ENCODE assay signal across 12 cellular contexts in the genomic region with DNA sequence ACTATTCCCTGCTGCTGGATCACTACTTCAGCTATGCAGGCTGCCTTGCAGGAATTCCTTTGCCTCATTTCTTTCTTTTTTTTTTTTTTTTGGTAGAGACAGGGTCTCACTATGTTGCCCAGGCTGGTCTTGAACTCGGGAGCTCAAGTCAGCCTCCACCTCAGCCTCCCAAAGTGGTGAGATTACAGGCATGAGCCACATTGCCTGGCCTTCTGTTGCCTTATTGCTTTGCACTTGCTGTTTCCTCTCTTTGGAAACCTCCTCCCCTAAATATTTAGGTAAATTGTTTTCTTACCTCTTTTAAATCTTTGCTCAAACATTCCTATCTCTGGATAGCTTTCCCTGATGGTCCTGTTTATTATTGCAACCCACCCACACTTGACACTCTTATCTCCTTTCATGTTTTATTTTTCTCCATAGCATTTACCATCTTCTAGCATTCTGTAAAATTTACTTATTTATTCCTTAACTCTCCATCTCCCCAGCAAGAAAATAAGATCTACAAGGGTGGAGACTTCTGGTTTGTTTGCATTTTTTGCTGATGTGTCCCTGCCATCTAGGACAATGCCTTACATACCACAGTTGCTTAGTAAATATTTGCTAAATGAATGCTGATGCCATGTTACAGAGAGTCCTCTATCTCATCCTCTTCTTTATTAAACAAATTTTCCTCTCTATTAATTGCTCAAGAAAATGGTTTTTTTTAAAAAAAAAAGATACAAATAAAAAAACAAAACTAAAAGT.
A peak's percentile ranks its signal among the peaks of the same experiment; 100 is the strongest.
DNase-seq lines count a peak whose midpoint lies in the region; ATAC-seq, FAIRE-seq and TF ChIP-seq lines count a peak whose summit lies in the region.
"Had no signal": no experiment of that assay in that cellular context is flagged by ENCODE, and none has a peak within 500 bp of the region (broad histone marks: within the 10 kb centered on the region; RNA-seq: fewer than 3 reads in every experiment).

No MANE protein-coding gene starts in this region.

- intact Hi-C loops in HepG2 (cut with micrococcal nuclease; ENCODE audit: unreplicated experiment) (no loop called here), right lobe of liver (cut with DNase I) (no loop called here)

- no peaks in the 10 kb centered on the region for H4K20me1 ChIP-seq in HepG2 (ENCODE audit: insufficient read depth, low read length)

- H3K36me3 ChIP-seq in HepG2 (replicated peaks in 1 of 2; ENCODE audit: control insufficient read depth in 1 of 2, insufficient read depth in 2 of 2, low read length in 2 of 2) (no peaks in the 10 kb centered on the region), right lobe of liver (no peaks in the 10 kb centered on the region)

- no peak for TF ChIP-seq POLR2A in HepG2 (IDR thresholded peaks at IDR 0.05; ENCODE audit: insufficient read depth in 1 of 2, low read depth in 2 of 2, low read length in 2 of 2)
- no peak for TF ChIP-seq POLR2A in right lobe of liver (IDR thresholded peaks at IDR 0.05)
- TF ChIP-seq POLR2A in erythroblast (IDR thresholded peaks at IDR 0.05; ENCODE audit: low read length): no peak

- DNase-seq in HepG2 (ENCODE audit: low spot score): peak; percentile 18
- DNase-seq in right lobe of liver: no peak
- peak; percentile 42 for DNase-seq in fibroblast of the conjunctiva (ENCODE audit: low read depth)
- DNase-seq in erythroblast (lab: John Stamatoyannopoulos, UW): no peak
- DNase-seq in HuH-7 (ENCODE audit: low spot score): no peak
- DNase-seq: activated effector memory CD4-positive, alpha-beta T cell treated with anti-CD3 and anti-CD28 coated beads, Interleukin-2, amount 50 U/mL, for 16 hours; SHP77; stimulated activated CD4-positive, alpha-beta T cell treated with anti-CD3 and anti-CD28 coated beads, Interleukin-15, amount 100 ng/mL, for 24 hours had no signal

- CTCF ChIA-PET in HepG2 (lab: Yijun Ruan, JAX; ENCODE audit: low intra/inter-chr PET ratio, low total read pairs): no interaction called here

- no peaks in the 10 kb centered on the region for H3K4me1 ChIP-seq in HepG2 (ENCODE audit: insufficient read depth, low read length)
- H3K4me1 ChIP-seq in right lobe of liver: no peaks in the 10 kb centered on the region

- no peak overlapping the region for H3K4me2 ChIP-seq in HepG2 (ENCODE audit: low read depth, low read length)

- WGBS in HepG2 (ENCODE audit: low lambda C conversion rate): 13% methylated on average over 1 of the region's 1 CpG
- 43% methylated on average over 1 of the region's 1 CpG for WGBS in right lobe of liver (ENCODE audit: insufficient coverage, low coverage, low lambda C conversion rate, missing lambda C conversion rate)

- no peaks in the 10 kb centered on the region for H3K9me3 ChIP-seq in HepG2 (ENCODE audit: low read length)
- no peaks in the 10 kb centered on the region for H3K9me3 ChIP-seq in right lobe of liver

- no peak overlapping the region for H2AFZ ChIP-seq in HepG2 (ENCODE audit: low read length)

- no peaks in the 10 kb centered on the region for H3K79me2 ChIP-seq in HepG2 (ENCODE audit: insufficient read depth, low read length)

- in situ Hi-C loops in HepG2 (cut with HindIII; ENCODE audit: extremely low pct_ligation_motif_present, low pct_unique_long_range_greater_than_20kb): no loop called here

- no peak overlapping the region for H3K9ac ChIP-seq in HepG2 (ENCODE audit: insufficient read depth, low read depth, low read length)

- no peaks in the 10 kb centered on the region for H3K27me3 ChIP-seq in HepG2 (ENCODE audit: control insufficient read depth in 1 of 2, insufficient read depth in 2 of 2, low read length in 2 of 2)
- H3K27me3 ChIP-seq in right lobe of liver: no peaks in the 10 kb centered on the region

- TF ChIP-seq RAD21 in HepG2 (CRISPR knock-in tag; IDR thresholded peaks at IDR 0.05): no peak

- TF ChIP-seq EP300 in HepG2 (IDR thresholded peaks at IDR 0.05; ENCODE audit: low read depth in 2 of 2, low read length in 2 of 2) (no peak), HepG2 (CRISPR knock-in tag; IDR thresholded peaks at IDR 0.05; ENCODE audit: borderline replicate concordance) (no peak)

- no TSS peak for BruUV-seq in HepG2 (replicated peaks; lab: Mats Ljungman, UMichigan)

- ATAC-seq in HepG2: no peak; the same call in 2 of the 3 replicates
- ATAC-seq in right lobe of liver: no peak
- ATAC-seq in GM18498 (IDR thresholded peaks at IDR 0.05; ENCODE audit: unreplicated experiment): no peak
- no peak for ATAC-seq in GM18868 (IDR thresholded peaks at IDR 0.05; ENCODE audit: unreplicated experiment)

- H3K4me3 ChIP-seq in HepG2 (replicated peaks in 1 of 3; ENCODE audit: insufficient read depth in 1 of 3, low read depth in 2 of 3, low read length in 3 of 3): no peak overlapping the region
- H3K4me3 ChIP-seq in right lobe of liver: no peak overlapping the region

- POLR2A ChIA-PET in HepG2 (lab: Yijun Ruan, JAX): no interaction called here

- H3K27ac ChIP-seq in HepG2 (ENCODE audit: extremely low read length, insufficient read depth, low read length): no peak overlapping the region
- H3K27ac ChIP-seq in right lobe of liver: no peak overlapping the region
- H3K27ac ChIP-seq in VCaP: peak overlapping the region; percentile 23; the same call in 1 of the 2 replicates

- FAIRE-seq in HepG2 (lab: Jason Lieb, UNC): no peak
- FAIRE-seq: endothelial cell of umbilical vein had no signal

- TF ChIP-seq CTCF in HepG2 (CRISPR knock-in tag; IDR thresholded peaks at IDR 0.05): no peak
- no peak for TF ChIP-seq CTCF in right lobe of liver (IDR thresholded peaks at IDR 0.05)
- no peak for TF ChIP-seq CTCF in VCaP (conservative IDR thresholded peaks at IDR 0.05)

TF ChIP-seq in HepG2, 621 proteins besides CTCF, POLR2A, EP300 and RAD21:
- TF ChIP-seq NR2F1 (CRISPR knock-in tag; IDR thresholded peaks at IDR 0.05) (no peak), SOX13 (IDR thresholded peaks at IDR 0.05) (no peak), SOX13 (CRISPR knock-in tag; conservative IDR thresholded peaks at IDR 0.05 in 1 of 2, IDR thresholded peaks at IDR 0.05 in 1 of 2) (peak in 1 of 2 experiments; percentile 55; a peak in 1 of 4 replicates), PRMT3 (CRISPR knock-in tag; IDR thresholded peaks at IDR 0.05; ENCODE audit: borderline replicate concordance, low read depth) (no peak), SOX5 (CRISPR knock-in tag; IDR thresholded peaks at IDR 0.05; ENCODE audit: borderline replicate concordance) (peak; percentile 42; the same call in 1 of the 2 replicates), NFIC (IDR thresholded peaks at IDR 0.05; ENCODE audit: low read length) (no peak), HIVEP1 (CRISPR knock-in tag; IDR thresholded peaks at IDR 0.05) (no peak), ZNF354B (CRISPR knock-in tag; IDR thresholded peaks at IDR 0.05) (no peak), ZNF775 (CRISPR knock-in tag; IDR thresholded peaks at IDR 0.05; ENCODE audit: borderline replicate concordance) (no peak), ZNF17 (CRISPR knock-in tag; IDR thresholded peaks at IDR 0.05) (no peak), NFE2L1 (CRISPR knock-in tag; IDR thresholded peaks at IDR 0.05; ENCODE audit: borderline replicate concordance) (no peak), CREM (IDR thresholded peaks at IDR 0.05) (no peak), CREM (CRISPR knock-in tag; IDR thresholded peaks at IDR 0.05) (no peak), ZFP36L1 (CRISPR knock-in tag; IDR thresholded peaks at IDR 0.05) (no peak), ZNF891 (CRISPR knock-in tag; IDR thresholded peaks at IDR 0.05) (no peak), KLF16 (CRISPR knock-in tag; IDR thresholded peaks at IDR 0.05) (no peak), ZNF720 (CRISPR knock-in tag; IDR thresholded peaks at IDR 0.05) (no peak)

Comparison
In these comparisons a context has a peak if more than half of its experiments do, and no peak if none do; other contexts are left out.
1. DNase-seq: peak in HepG2 (single experiment) and fibroblast of the conjunctiva (single experiment); none in right lobe of liver (0 of 3), erythroblast (0 of 2) and HuH-7 (single experiment).